In the genomic region with DNA sequence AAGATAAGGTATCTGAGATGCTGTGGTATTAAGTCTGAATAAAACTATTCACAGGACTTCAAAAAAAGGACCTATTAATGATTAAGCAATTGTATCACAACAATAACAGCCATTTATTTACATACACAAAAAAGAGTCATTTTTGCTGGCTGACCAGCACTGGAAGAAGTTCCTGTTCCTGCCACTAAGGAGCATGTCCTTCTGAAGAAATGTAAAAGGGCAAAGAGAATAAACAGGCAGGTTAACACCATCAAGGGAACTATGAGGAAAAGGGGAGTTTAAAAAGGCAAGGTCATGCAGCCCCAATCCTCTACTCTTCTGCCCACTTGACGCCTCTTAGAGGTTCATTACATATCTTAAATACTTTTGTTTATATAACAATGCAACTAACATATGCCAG, we compare ENCODE assay signal across 19 cellular contexts. TPM values are rescaled to one million over a fixed set of nuclear protein-coding genes. Genes with fewer than 3 reads are reported as not detected.
DNase-seq lines count a peak whose midpoint lies in the region; ATAC-seq, FAIRE-seq and TF ChIP-seq lines count a peak whose summit lies in the region.
"Had no signal": no experiment of that assay in that cellular context is flagged by ENCODE, and none has a peak within 500 bp of the region (broad histone marks: within the 10 kb centered on the region; RNA-seq: fewer than 3 reads in every experiment).

No MANE protein-coding gene starts in this region.

- H3K27ac ChIP-seq in liver (ENCODE audit: low read depth in 1 of 2, low read length in 2 of 2) (no peak overlapping the region), HepG2 (ENCODE audit: extremely low read length, insufficient read depth, low read length) (no peak overlapping the region), upper lobe of left lung (no peak overlapping the region), mammary epithelial cell (ENCODE audit: insufficient read depth, low read depth, low read length) (no peak overlapping the region)
- H3K27ac ChIP-seq: ovary, SJSA1, transverse colon had no signal

- TF ChIP-seq RAD21 in liver (IDR thresholded peaks at IDR 0.05): peak in 1 of 2 donors; percentile 8
- no peak for TF ChIP-seq RAD21 in HepG2 (CRISPR knock-in tag; IDR thresholded peaks at IDR 0.05)

- BruUV-seq in HepG2 (replicated peaks; lab: Mats Ljungman, UMichigan) (no TSS peak), mammary epithelial cell (replicated peaks; lab: Mats Ljungman, UMichigan) (no TSS peak)

- CTCF ChIA-PET in HepG2 (lab: Yijun Ruan, JAX; ENCODE audit: low intra/inter-chr PET ratio, low total read pairs) (no interaction called here), mammary epithelial cell (lab: Charles Lee; ENCODE audit: low non-redundant PET) (no interaction called here)

- H3K4me3 ChIP-seq in liver (ENCODE audit: low read depth in 1 of 3, low read length in 3 of 3) (no peak overlapping the region), HepG2 (replicated peaks in 1 of 3; ENCODE audit: insufficient read depth in 1 of 3, low read depth in 2 of 3, low read length in 3 of 3) (no peak overlapping the region), fibroblast of pulmonary artery (replicated peaks; ENCODE audit: low read depth, low read length) (no peak overlapping the region), upper lobe of left lung (no peak overlapping the region), mammary epithelial cell (replicated peaks in 1 of 3; ENCODE audit: insufficient read depth in 1 of 3, low read depth in 2 of 3, low read length in 3 of 3) (no peak overlapping the region)
- H3K4me3 ChIP-seq: ovary, SJSA1, transverse colon had no signal

- H4K20me1 ChIP-seq in HepG2 (ENCODE audit: insufficient read depth, low read length): peaks cover 2% of the 10 kb centered on the region; the same call in 1 of the 2 replicates
- no peaks in the 10 kb centered on the region for H4K20me1 ChIP-seq in mammary epithelial cell (ENCODE audit: insufficient read depth, low read length)

- 94% methylated on average over 1 of the region's 1 CpG for WGBS in liver
- WGBS in HepG2 (ENCODE audit: low lambda C conversion rate): 92% methylated on average over 1 of the region's 1 CpG
- WGBS in upper lobe of left lung, 2 donors: 84 to 92% methylated on average over 1 of the region's 1 CpG
- 100% methylated on average over 1 of the region's 1 CpG for WGBS in mammary epithelial cell (ENCODE audit: low coverage, missing lambda C conversion rate)

- no peaks in the 10 kb centered on the region for H3K27me3 Mint-ChIP-seq in type B pancreatic cell

- H3K36me3 Mint-ChIP-seq in type B pancreatic cell: peaks cover 30% of the 10 kb centered on the region

- no peak overlapping the region for H2AFZ ChIP-seq in HepG2 (ENCODE audit: low read length)
- H2AFZ ChIP-seq in mammary epithelial cell (ENCODE audit: low read depth, low read length): no peak overlapping the region

- dilution Hi-C loops in mammary epithelial cell (cut with HindIII; ENCODE audit: low sequenced_read_pairs): no loop called here

- no peak overlapping the region for H3K9ac ChIP-seq in liver (ENCODE audit: low read depth in 1 of 2, low read length in 2 of 2)
- H3K9ac ChIP-seq in HepG2 (ENCODE audit: insufficient read depth, low read depth, low read length): no peak overlapping the region
- H3K9ac ChIP-seq in mammary epithelial cell (ENCODE audit: insufficient read depth, low read length): no peak overlapping the region

- peaks cover 12% of the 10 kb centered on the region for H3K4me1 Mint-ChIP-seq in type B pancreatic cell (ENCODE audit: unreplicated experiment)

- TF ChIP-seq CTCF in liver (IDR thresholded peaks at IDR 0.05; ENCODE audit: low read depth, low read length, missing input control): peak; percentile 13
- no peak for TF ChIP-seq CTCF in HepG2 (CRISPR knock-in tag; IDR thresholded peaks at IDR 0.05)
- TF ChIP-seq CTCF in fibroblast of pulmonary artery (IDR thresholded peaks at IDR 0.05; ENCODE audit: low read length, missing control alignments): peak; percentile 24
- TF ChIP-seq CTCF in type B pancreatic cell (conservative IDR thresholded peaks at IDR 0.05): peak; percentile 50
- TF ChIP-seq CTCF in upper lobe of left lung (IDR thresholded peaks at IDR 0.05): peak in 2 of 6 experiments; percentile 12 to 14
- no peak for TF ChIP-seq CTCF in mammary epithelial cell (conservative IDR thresholded peaks at IDR 0.05 in 1 of 2, IDR thresholded peaks at IDR 0.05 in 1 of 2; ENCODE audit: extremely low read depth in 1 of 2, insufficient read depth in 1 of 2, low read depth in 1 of 2, low read length in 2 of 2)

- peaks cover 2 to 11% (median 5%) of the 10 kb centered on the region in 4 donors for H3K36me3 ChIP-seq in liver (ENCODE audit: control insufficient read depth in 4 of 4, insufficient read depth in 3 of 4, low read depth in 1 of 4, low read length in 3 of 4)
- peaks cover 4 to 12% of the 10 kb centered on the region in 2 experiments; a peak in 4 of 5 replicates for H3K36me3 ChIP-seq in HepG2 (replicated peaks in 1 of 2; ENCODE audit: control insufficient read depth in 1 of 2, insufficient read depth in 2 of 2, low read length in 2 of 2)
- peaks cover 0 to 17% (median 6%) of the 10 kb centered on the region in 4 donors for H3K36me3 ChIP-seq in upper lobe of left lung
- peaks cover 11% of the 10 kb centered on the region for H3K36me3 ChIP-seq in mammary epithelial cell (ENCODE audit: insufficient read depth, low read length)
- H3K36me3 ChIP-seq: ovary had no signal

- TF ChIP-seq POLR2A in HepG2 (IDR thresholded peaks at IDR 0.05; ENCODE audit: insufficient read depth in 1 of 2, low read depth in 2 of 2, low read length in 2 of 2): no peak
- no peak for TF ChIP-seq POLR2A in upper lobe of left lung (IDR thresholded peaks at IDR 0.05)

- TF ChIP-seq EP300 in HepG2 (IDR thresholded peaks at IDR 0.05; ENCODE audit: low read depth in 2 of 2, low read length in 2 of 2) (no peak), HepG2 (CRISPR knock-in tag; IDR thresholded peaks at IDR 0.05; ENCODE audit: borderline replicate concordance) (no peak), upper lobe of left lung (IDR thresholded peaks at IDR 0.05) (no peak)

- H3K27ac Mint-ChIP-seq in type B pancreatic cell: peak overlapping the region; percentile 43
- H3K27ac Mint-ChIP-seq: T-helper 2 cell treated with Interferon-gamma antibody and Interleukin-4, amounts not matched to agents 5 μg/mL and 100 μg/mL, for 36 hours had no signal

- H3K79me2 ChIP-seq in HepG2 (ENCODE audit: insufficient read depth, low read length): peaks cover 22% of the 10 kb centered on the region
- peaks cover 85% of the 10 kb centered on the region for H3K79me2 ChIP-seq in mammary epithelial cell (ENCODE audit: insufficient read depth, low read length)

- H3K4me1 ChIP-seq in liver (ENCODE audit: control insufficient read depth in 4 of 4, insufficient read depth in 4 of 4, low read length in 3 of 4): peaks cover 0 to 6% (median under 1%) of the 10 kb centered on the region in 4 donors
- H3K4me1 ChIP-seq in HepG2 (ENCODE audit: insufficient read depth, low read length): peaks cover 10% of the 10 kb centered on the region; the same call in 1 of the 2 replicates
- H3K4me1 ChIP-seq in upper lobe of left lung: peaks cover 4 to 15% (median 9%) of the 10 kb centered on the region in 4 donors
- H3K4me1 ChIP-seq in mammary epithelial cell (ENCODE audit: insufficient read depth, low read length): peaks cover 15% of the 10 kb centered on the region

- intact Hi-C loops in HepG2 (cut with micrococcal nuclease; ENCODE audit: unreplicated experiment): loop anchor here (5.0 kb wide), 1 partner anchor 39 kb away; a partner anchor contains a TSS
- intact Hi-C loops in mammary epithelial cell (cut with micrococcal nuclease): no loop called here

- H3K4me3 Mint-ChIP-seq in type B pancreatic cell: no peak overlapping the region

- no peaks in the 10 kb centered on the region for H3K9me3 Mint-ChIP-seq in type B pancreatic cell
- H3K9me3 Mint-ChIP-seq: T-helper 2 cell treated with Interferon-gamma antibody and Interleukin-4, amounts not matched to agents 5 μg/mL and 100 μg/mL, for 36 hours had no signal

- H3K27me3 ChIP-seq in liver (ENCODE audit: control insufficient read depth in 4 of 4, insufficient read depth in 4 of 4, low read length in 3 of 4) (no peaks in the 10 kb centered on the region), HepG2 (ENCODE audit: control insufficient read depth in 1 of 2, insufficient read depth in 2 of 2, low read length in 2 of 2) (no peaks in the 10 kb centered on the region), upper lobe of left lung (no peaks in the 10 kb centered on the region), mammary epithelial cell (ENCODE audit: insufficient read depth, low read length) (no peaks in the 10 kb centered on the region)
- H3K27me3 ChIP-seq: ovary, SJSA1, transverse colon had no signal

- ATAC-seq in HepG2: no peak; the same call in 2 of the 3 replicates
- no peak for ATAC-seq in upper lobe of left lung (ENCODE audit: low FRiP score in 2 of 2)
- ATAC-seq: PC-3; stimulated activated naive CD8-positive, alpha-beta T cell treated with anti-CD3 and anti-CD28 coated beads, Interleukin-15, Interleukin-2, amounts not matched to agents 100 U/mL and 50 U/mL, for 24 hours had no signal

- H3K4me2 ChIP-seq in HepG2 (ENCODE audit: low read depth, low read length) (no peak overlapping the region), mammary epithelial cell (ENCODE audit: insufficient read depth, low read depth, low read length) (no peak overlapping the region)

- in situ Hi-C loops in HepG2 (cut with HindIII; ENCODE audit: extremely low pct_ligation_motif_present, low pct_unique_long_range_greater_than_20kb): no loop called here
- in situ Hi-C loops in SK-MEL-5 (cut with HindIII; ENCODE audit: low pct_unique_long_range_greater_than_20kb, low sequenced_read_pairs): no loop called here
- in situ Hi-C loops in mammary epithelial cell (cut with MboI; ENCODE audit: low sequenced_read_pairs in 2 of 2): no loop called here

- POLR2A ChIA-PET in HepG2 (lab: Yijun Ruan, JAX): no interaction called here

- DNase-seq in HepG2 (ENCODE audit: low spot score) (no peak), SK-MEL-5 (ENCODE audit: low read depth, low spot score) (peak; percentile 32), fibroblast of pulmonary artery (ENCODE audit: low read depth) (no peak), type B pancreatic cell (ENCODE audit: extremely low spot score, unreplicated experiment) (no peak), upper lobe of left lung (no peak), mammary epithelial cell (no peak)
- no peak for DNase-seq in stimulated activated CD4-positive, alpha-beta T cell treated with anti-CD3 and anti-CD28 coated beads, Interleukin-4, amount 100 ng/mL, for 4 hours
- DNase-seq: EL; NCI-H1417 treated with DMSO at 0.1 percent for 48 hours; NCI-H82; ovary; PC-3; stimulated activated naive CD8-positive, alpha-beta T cell treated with anti-CD3 and anti-CD28 coated beads, Interleukin-15, Interleukin-2, amounts not matched to agents 100 U/mL and 50 U/mL, for 24 hours; transverse colon had no signal

- H3K9me3 ChIP-seq in liver (ENCODE audit: control insufficient read depth in 4 of 4, low read length in 3 of 4) (no peaks in the 10 kb centered on the region), HepG2 (ENCODE audit: low read length) (no peaks in the 10 kb centered on the region), upper lobe of left lung (no peaks in the 10 kb centered on the region), mammary epithelial cell (replicated peaks; ENCODE audit: insufficient read depth, low read length) (no peaks in the 10 kb centered on the region)
- H3K9me3 ChIP-seq: ovary, SJSA1, transverse colon had no signal

- FAIRE-seq in HepG2 (lab: Jason Lieb, UNC): no peak
- FAIRE-seq: bronchial epithelial cell, H54 had no signal

RNA-seq across cellular contexts. Expression of a gene that starts 39.3 kb away (rescaled TPM):
- total RNA-seq in liver: 10 to 100 TPM; 12.3 to 46.4 TPM
- 10 to 100 TPM; 16.0 to 26.2 TPM for polyA plus RNA-seq in liver
- total RNA-seq in HepG2 (2016; rRNA removed; fragmentation: Illumina TruSeq; extraction: Trizol): 36.7 and 38.3 TPM in 2 replicates
- total RNA-seq in HepG2 (2016; cell fraction: cytosol; rRNA removed; fragmentation: Illumina TruSeq; extraction: Trizol; ENCODE audit: low read depth): 45.7 and 61.3 TPM in 2 replicates
- 37.3 and 38.7 TPM in 2 replicates for total RNA-seq in HepG2 (2016; cell fraction: insoluble cytoplasmic fraction; rRNA removed; fragmentation: Illumina TruSeq; extraction: Trizol)
- total RNA-seq in HepG2 (2016; cell fraction: membrane; rRNA removed; fragmentation: Illumina TruSeq; extraction: Trizol): 33.6 and 33.7 TPM in 2 replicates
- 34.9 and 38.2 TPM in 2 replicates for total RNA-seq in HepG2 (2016; cell fraction: nucleus; rRNA removed; fragmentation: Illumina TruSeq; extraction: Trizol)
- 35.2 and 36.4 TPM in 2 replicates for polyA plus RNA-seq in HepG2 (2011; rRNA removed)
- 21.6 and 24.9 TPM in 2 replicates for polyA plus RNA-seq in HepG2 (2011; cell fraction: cytosol; rRNA removed)
- polyA plus RNA-seq in HepG2 (2011; cell fraction: nucleus; rRNA removed): 28.2 and 29.2 TPM in 2 replicates
- 26.4 and 35.4 TPM in 2 replicates for polyA plus RNA-seq in HepG2 (2012)
- polyA plus RNA-seq in HepG2 (2016; cell fraction: cytosol; fragmentation: Illumina TruSeq; extraction: Trizol; ENCODE audit: low read depth): 7.0 and 8.2 TPM in 2 replicates
- 42.5 and 47.8 TPM in 2 replicates for polyA plus RNA-seq in HepG2 (2016; cell fraction: insoluble cytoplasmic fraction; fragmentation: Illumina TruSeq; extraction: Trizol; ENCODE audit: low read depth)
- 24.4 and 27.4 TPM in 2 replicates for polyA plus RNA-seq in HepG2 (2016; cell fraction: membrane; fragmentation: Illumina TruSeq; extraction: Trizol; ENCODE audit: low read depth)
- 43.8 and 46.7 TPM in 2 replicates for polyA plus RNA-seq in HepG2 (2016; cell fraction: nucleus; fragmentation: Illumina TruSeq; extraction: Trizol; ENCODE audit: insufficient read depth, low read depth)
- polyA minus RNA-seq in HepG2 (2011; rRNA and poly(A)+ RNA removed; ENCODE audit: low replicate concordance): 30.4 and 52.2 TPM in 2 replicates
- polyA minus RNA-seq in HepG2 (2011; cell fraction: cytosol; rRNA and poly(A)+ RNA removed): 23.2 and 35.8 TPM in 2 replicates
- 70.3 and 84.2 TPM in 2 replicates for polyA minus RNA-seq in HepG2 (2011; cell fraction: nucleus; rRNA and poly(A)+ RNA removed)
- total RNA-seq in SK-MEL-5 (2014; rRNA removed; shearing (Covaris generic)): 66.4 and 76.0 TPM in 2 replicates
- polyA plus RNA-seq in SK-MEL-5 (2015; cell fraction: cytosol; rRNA removed): 33.3 and 42.9 TPM in 2 replicates
- polyA plus RNA-seq in SK-MEL-5 (2015; cell fraction: nucleus; rRNA removed): 46.6 and 63.7 TPM in 2 replicates
- total RNA-seq in type B pancreatic cell (ENCODE audit: low replicate concordance): 57.0 and 95.8 TPM in 2 replicates
- total RNA-seq in upper lobe of left lung: 10 to 100 TPM; 30.8 to 90.1 (median 38.6) TPM
- total RNA-seq in mammary epithelial cell: 10 to 100 TPM; 39.5 to 55.8 TPM
- 45.8 TPM for polyA plus RNA-seq in mammary epithelial cell
- 55.7 TPM for polyA minus RNA-seq in mammary epithelial cell

Comparison
In these comparisons a context has a peak if more than half of its experiments do, and no peak if none do; other contexts are left out.
1. CTCF ChIP-seq: peak in liver (single experiment), fibroblast of pulmonary artery (single experiment) and type B pancreatic cell (single experiment); none in HepG2 (single experiment) and mammary epithelial cell (0 of 2).